In the genomic region with DNA sequence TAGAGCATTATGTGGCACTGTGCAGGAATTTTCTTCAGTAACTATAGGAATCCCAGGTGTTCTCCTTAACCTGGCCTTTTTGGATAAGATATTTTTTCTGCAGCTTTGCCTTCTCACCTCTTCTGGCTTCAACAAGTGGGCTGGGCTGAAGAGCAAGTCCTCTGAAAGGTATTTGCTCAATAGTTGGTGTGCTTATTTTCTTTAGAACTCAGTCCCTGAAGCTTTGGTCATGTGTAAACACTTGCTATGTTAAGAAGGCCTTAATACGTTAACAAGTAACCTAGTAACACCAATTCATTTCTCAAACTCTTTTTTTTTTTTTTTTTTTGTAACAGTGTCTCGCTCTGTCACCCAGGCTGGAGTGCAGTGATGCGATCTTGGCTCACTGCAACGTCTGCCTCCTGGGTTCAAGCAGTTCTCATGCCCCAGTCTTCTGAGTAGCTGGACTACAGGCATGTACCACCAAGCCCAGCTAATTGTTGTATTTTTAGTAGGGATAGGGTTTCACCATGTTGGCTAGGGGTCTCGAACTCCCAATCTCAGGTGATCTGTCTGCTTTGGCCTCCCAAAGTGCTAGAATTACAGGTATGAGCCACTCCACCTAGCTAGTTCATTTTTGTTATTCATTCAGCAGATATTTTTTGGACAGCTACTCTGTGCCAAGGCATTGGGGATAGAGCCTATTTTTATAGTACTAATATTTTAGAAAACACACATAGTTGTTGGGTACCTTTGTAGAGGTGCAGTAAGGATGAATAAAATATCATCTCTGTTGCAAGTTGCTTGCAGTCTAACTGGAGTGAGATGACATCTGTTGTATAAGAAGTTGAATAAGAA, we compare ENCODE assay signal across 14 cellular contexts.
"Had no signal": no experiment of that assay in that cellular context is flagged by ENCODE, and none has a peak within 500 bp of the region (broad histone marks: within the 10 kb centered on the region; RNA-seq: fewer than 3 reads in every experiment).

No MANE protein-coding gene starts in this region.

- DNase-seq: activated CD4-positive, alpha-beta T cell treated with anti-CD3 and anti-CD28 coated beads, Interleukin-2, amount 50 U/mL, for 4 hours; activated effector memory CD4-positive, alpha-beta T cell treated with Interleukin-2 at 50 U/mL for 16 hours; activated T-cell treated with anti-CD3 and anti-CD28 coated beads, Interleukin-2, amount 50 U/mL, for 1 hour; central memory CD4-positive, alpha-beta T cell; endodermal cell; glutamatergic neuron; immature natural killer cell; midbrain; stimulated activated CD4-positive, alpha-beta T cell treated with anti-CD3 and anti-CD28 coated beads, Interleukin-12 subunit alpha, Interleukin-12 subunit beta, amount 100 ng/mL, for 4 hours; stimulated activated naive CD4-positive, alpha-beta T cell treated with Interleukin-2 at 50 U/mL for 16 hours had no signal

- H3K9me3 ChIP-seq: neutrophil, prostate gland had no signal

- H3K9me3 Mint-ChIP-seq: activated naive CD4-positive, alpha-beta T cell treated with anti-CD3 and anti-CD28 coated beads, Interleukin-2, amount 50 U/mL, for 24 hours; endodermal cell; immature natural killer cell; T-helper 2 cell treated with Interferon-gamma antibody and Interleukin-4, amounts not matched to agents 5 μg/mL and 100 μg/mL, for 36 hours had no signal

- H3K4me3 Mint-ChIP-seq: activated naive CD4-positive, alpha-beta T cell treated with anti-CD3 and anti-CD28 coated beads, Interleukin-2, amount 50 U/mL, for 24 hours; endodermal cell; immature natural killer cell; T-helper 2 cell treated with Interferon-gamma antibody and Interleukin-4, amounts not matched to agents 5 μg/mL and 100 μg/mL, for 36 hours had no signal

- H3K27me3 Mint-ChIP-seq: activated naive CD4-positive, alpha-beta T cell treated with anti-CD3 and anti-CD28 coated beads, Interleukin-2, amount 50 U/mL, for 24 hours had no signal

- H3K27ac Mint-ChIP-seq: activated naive CD4-positive, alpha-beta T cell treated with anti-CD3 and anti-CD28 coated beads, Interleukin-2, amount 50 U/mL, for 24 hours; endodermal cell; immature natural killer cell; T-helper 2 cell treated with Interferon-gamma antibody and Interleukin-4, amounts not matched to agents 5 μg/mL and 100 μg/mL, for 36 hours had no signal
